In genomic region chr7:29106128-29106988, GRCh38 we compare ENCODE assay signal across 8 cellular contexts. TPM values are rescaled to one million over a fixed set of nuclear protein-coding genes. Genes with fewer than 3 reads are reported as not detected.
DNase-seq lines count a peak whose midpoint lies in the region; ATAC-seq and TF ChIP-seq lines count a peak whose summit lies in the region.

No MANE protein-coding gene starts in this region.

- TF ChIP-seq CTCF in lower lobe of right lung (IDR thresholded peaks at IDR 0.05) (peak; percentile 80), upper lobe of right lung (IDR thresholded peaks at IDR 0.05) (peak; percentile 77)

- H3K9me3 ChIP-seq in lower lobe of right lung (no peaks in the 10 kb centered on the region), upper lobe of right lung (no peaks in the 10 kb centered on the region)

- intact Hi-C loops in lower lobe of right lung (cut with DNase I) (no loop called here), upper lobe of right lung (cut with DNase I) (loop anchor here (10.0 kb wide), 1 partner anchor 152 kb away; the partner anchor contains the start of gene TRIL)

- H3K27ac ChIP-seq in lower lobe of right lung (no peak overlapping the region), upper lobe of right lung (no peak overlapping the region)

- H3K4me3 ChIP-seq in lower lobe of right lung (no peak overlapping the region), upper lobe of right lung (no peak overlapping the region)

- DNase-seq in COLO829 (ENCODE audit: low spot score) (peak; percentile 54), LoVo (ENCODE audit: low spot score) (peak; percentile 60), RPMI7951 (ENCODE audit: low read depth) (peak; percentile 71), dermis blood vessel endothelial cell (peak; percentile 81), lower lobe of right lung (no peak), upper lobe of right lung (no peak)

- H3K27me3 ChIP-seq in lower lobe of right lung (ENCODE audit: low read depth) (peaks cover 6% of the 10 kb centered on the region), upper lobe of right lung (peaks cover 4% of the 10 kb centered on the region)

- H3K4me1 ChIP-seq in lower lobe of right lung = peaks cover 24% of the 10 kb centered on the region
- H3K4me1 ChIP-seq in upper lobe of right lung = peaks cover 7% of the 10 kb centered on the region

- H3K36me3 ChIP-seq in lower lobe of right lung (no peaks in the 10 kb centered on the region), upper lobe of right lung (no peaks in the 10 kb centered on the region)

- ATAC-seq in GM18870 (IDR thresholded peaks at IDR 0.05; ENCODE audit: unreplicated experiment) = peak; percentile 58
- ATAC-seq in lower lobe of right lung = peak; percentile 80 to 88
- peak; percentile 88 for ATAC-seq in upper lobe of right lung
- no peak for ATAC-seq in HG02571 (IDR thresholded peaks at IDR 0.05; ENCODE audit: unreplicated experiment)

RNA-seq across cellular contexts. Expression of gene CPVL, which starts 40.0 kb away (rescaled TPM):
- total RNA-seq in RPMI7951 (2014; rRNA removed; shearing (Covaris generic)) = 3.8 and 5.8 TPM in 2 replicates
- total RNA-seq in dermis blood vessel endothelial cell (0.93 and 5.6 TPM in 2 replicates), lower lobe of right lung (49.4 TPM), upper lobe of right lung (31.9 TPM)

Comparison
In these comparisons a context has a peak if more than half of its experiments do, and no peak if none do; other contexts are left out.
1. DNase-seq: peak in COLO829 (single experiment), LoVo (single experiment), RPMI7951 (single experiment) and dermis blood vessel endothelial cell (single experiment); none in lower lobe of right lung (single experiment) and upper lobe of right lung (single experiment).